In genomic region chr7:16420649-16421332, GRCh38 we compare ENCODE assay signal across 8 cellular contexts. TPM values are rescaled to one million over a fixed set of nuclear protein-coding genes. Genes with fewer than 3 reads are reported as not detected.
DNase-seq lines count a peak whose midpoint lies in the region; ATAC-seq, FAIRE-seq and TF ChIP-seq lines count a peak whose summit lies in the region.

No MANE protein-coding gene starts in this region.

- TF ChIP-seq POLR2A in GM18505 (IDR thresholded peaks at IDR 0.05; ENCODE audit: borderline replicate concordance, extremely low read depth, insufficient read depth, insufficient read length) = peak; percentile 64

- TF ChIP-seq CTCF in brain (conservative IDR thresholded peaks at IDR 0.05) (peak; percentile 39 to 49), D721Med (IDR thresholded peaks at IDR 0.05; ENCODE audit: insufficient read depth, missing control alignments) (no peak)

- peak overlapping the region; percentile 85 to 89 (median 86) for H3K4me3 Mint-ChIP-seq in brain

- FAIRE-seq in D721Med (lab: Jason Lieb, UNC) = no peak

- H3K4me3 ChIP-seq in iPS-11a (ENCODE audit: low read depth, low read length) (peak overlapping the region; percentile 56), skeletal muscle cell (ENCODE audit: low read depth, low read length) (peak overlapping the region; percentile 52)

- no peaks in the 10 kb centered on the region for H3K36me3 Mint-ChIP-seq in brain

- peaks cover 29% of the 10 kb centered on the region for H3K4me1 Mint-ChIP-seq in brain

- peaks cover 0 to 13% (median 7%) of the 10 kb centered on the region in 5 experiments for H3K9me3 Mint-ChIP-seq in brain

- H3K27me3 Mint-ChIP-seq in brain = peaks cover 25% of the 10 kb centered on the region

- peak; percentile 89 for ATAC-seq in GM18505 (IDR thresholded peaks at IDR 0.05; ENCODE audit: unreplicated experiment)
- ATAC-seq in HG02970 (IDR thresholded peaks at IDR 0.05; ENCODE audit: low FRiP score, unreplicated experiment) = peak; percentile 91

- peak overlapping the region; percentile 81 to 99 (median 96) for H3K27ac Mint-ChIP-seq in brain

- DNase-seq in NCI-H2107 (lab: John Stamatoyannopoulos, UW) = peak; percentile 75
- peak; percentile 63 for DNase-seq in UCSD-AML1 (lab: John Stamatoyannopoulos, UW; ENCODE audit: unreplicated experiment)
- peak; percentile 56 for DNase-seq in skeletal muscle cell (ENCODE audit: low read depth)
- DNase-seq in D721Med (ENCODE audit: insufficient read length, low spot score) = no peak

RNA-seq across cellular contexts. Expression of gene CRPPA, which starts 0.5 kb away (rescaled TPM):
- 0.64 TPM for polyA plus RNA-seq in brain (ENCODE audit: insufficient read depth, low read depth, low replicate concordance)

RNA-seq across cellular contexts. Expression of gene SOSTDC1, which starts 44.7 kb away (rescaled TPM):
- 0.97 TPM for polyA plus RNA-seq in brain (ENCODE audit: insufficient read depth, low read depth, low replicate concordance)
